25 cellular contexts compared by ENCODE assay signal in the genomic region with DNA sequence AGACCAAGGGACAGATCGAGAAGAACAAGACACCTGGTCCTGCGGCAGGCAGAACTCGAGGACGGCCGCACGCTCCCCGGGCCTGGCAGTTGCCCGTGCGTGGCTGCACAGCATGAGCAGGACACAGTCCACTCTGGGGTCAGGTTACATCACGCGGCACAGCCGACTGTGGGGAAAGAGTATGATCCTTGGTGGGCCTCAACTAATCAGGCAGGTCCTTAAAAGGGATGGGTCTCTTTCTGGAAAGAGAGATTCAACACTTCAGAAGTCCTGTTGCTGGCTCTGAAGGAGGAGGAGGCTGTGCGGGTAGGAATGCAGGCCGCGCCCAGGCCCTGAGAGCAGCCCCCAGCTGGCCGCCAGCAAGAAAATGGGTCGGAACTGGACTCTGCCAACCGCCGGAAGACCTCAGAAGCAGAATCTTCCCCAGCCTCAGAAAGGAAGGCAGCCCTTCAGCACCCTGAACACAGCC. TPM values are rescaled to one million over a fixed set of nuclear protein-coding genes. Genes with fewer than 3 reads are reported as not detected.
DNase-seq lines count a peak whose midpoint lies in the region; ATAC-seq, FAIRE-seq and TF ChIP-seq lines count a peak whose summit lies in the region.
"Had no signal": no experiment of that assay in that cellular context is flagged by ENCODE, and none has a peak within 500 bp of the region (broad histone marks: within the 10 kb centered on the region; RNA-seq: fewer than 3 reads in every experiment).

No MANE protein-coding gene starts in this region.

- FAIRE-seq in GM19239 (lab: Jason Lieb, UNC): no peak

- H3K4me3 Mint-ChIP-seq in CD8-positive, alpha-beta memory T cell: no peak overlapping the region
- H3K4me3 Mint-ChIP-seq in activated naive CD8-positive, alpha-beta T cell treated with anti-CD3 and anti-CD28 coated beads for 36 hours: no peak overlapping the region
- H3K4me3 Mint-ChIP-seq: activated CD8-positive, alpha-beta T cell treated with anti-CD3 and anti-CD28 coated beads for 36 hours; central memory CD8-positive, alpha-beta T cell had no signal

- H3K36me3 Mint-ChIP-seq in CD8-positive, alpha-beta memory T cell: peaks cover 8 to 81% (median 27%) of the 10 kb centered on the region in 3 donors
- H3K36me3 Mint-ChIP-seq in activated naive CD8-positive, alpha-beta T cell treated with anti-CD3 and anti-CD28 coated beads for 36 hours: peaks cover 20% of the 10 kb centered on the region

- H4K12ac ChIP-seq in trophoblast cell (ENCODE audit: low read depth, low read length): no peak overlapping the region

- POLR2A ChIA-PET in CD8-positive, alpha-beta memory T cell (lab: Charles Lee): no interaction called here

- no peaks in the 10 kb centered on the region for H3K9me3 ChIP-seq in CD8-positive, alpha-beta memory T cell (ENCODE audit: low read length)
- H3K9me3 ChIP-seq in RWPE2 (ENCODE audit: severe bottlenecking) (no peaks in the 10 kb centered on the region), trophoblast cell (ENCODE audit: insufficient read depth, low read depth, low read length) (peaks cover 3% of the 10 kb centered on the region)
- H3K9me3 ChIP-seq: SJSA1 had no signal

- CTCF ChIA-PET in CD8-positive, alpha-beta memory T cell (lab: Charles Lee): no interaction called here

- H2AFZ ChIP-seq in trophoblast cell (ENCODE audit: insufficient read depth, low read length, poor library complexity): no peak overlapping the region

- no peaks in the 10 kb centered on the region for H3K79me2 ChIP-seq in trophoblast cell (ENCODE audit: control insufficient read depth, insufficient read depth, low read length, poor library complexity)

- TF ChIP-seq CTCF in RWPE2 (IDR thresholded peaks at IDR 0.05; ENCODE audit: poor library complexity, severe bottlenecking): no peak
- no peak for TF ChIP-seq CTCF in foreskin keratinocyte (conservative IDR thresholded peaks at IDR 0.05)

- H3K79me1 ChIP-seq in trophoblast cell (ENCODE audit: low read length): peaks cover 18% of the 10 kb centered on the region

- H2BK5ac ChIP-seq in trophoblast cell (ENCODE audit: low read depth, low read length, poor library complexity): peak overlapping the region; percentile 0

- H3K27ac Mint-ChIP-seq in CD8-positive, alpha-beta memory T cell: no peak overlapping the region
- H3K27ac Mint-ChIP-seq in activated naive CD8-positive, alpha-beta T cell treated with anti-CD3 and anti-CD28 coated beads for 36 hours: no peak overlapping the region
- H3K27ac Mint-ChIP-seq: activated CD8-positive, alpha-beta T cell treated with anti-CD3 and anti-CD28 coated beads for 36 hours had no signal

- H3K4me3 ChIP-seq in CD8-positive, alpha-beta memory T cell (ENCODE audit: low read length): no peak overlapping the region
- no peak overlapping the region for H3K4me3 ChIP-seq in RWPE2 (ENCODE audit: severe bottlenecking)
- H3K4me3 ChIP-seq in trophoblast cell (ENCODE audit: low read depth, low read length): peak overlapping the region; percentile 3
- H3K4me3 ChIP-seq: SJSA1 had no signal

- no peaks in the 10 kb centered on the region for H3K27me3 ChIP-seq in CD8-positive, alpha-beta memory T cell (ENCODE audit: insufficient read depth, low read length, poor library complexity, severe bottlenecking)
- no peaks in the 10 kb centered on the region for H3K27me3 ChIP-seq in RWPE2 (ENCODE audit: insufficient read depth, poor library complexity, severe bottlenecking)
- H3K27me3 ChIP-seq in foreskin keratinocyte: no peaks in the 10 kb centered on the region
- H3K27me3 ChIP-seq in trophoblast cell (ENCODE audit: insufficient read depth, low read length): no peaks in the 10 kb centered on the region
- H3K27me3 ChIP-seq: SJSA1 had no signal

- H4K91ac ChIP-seq in trophoblast cell (ENCODE audit: low read depth, low read length): peak overlapping the region; percentile 59

- no peak overlapping the region for H4K8ac ChIP-seq in trophoblast cell (ENCODE audit: low read depth, low read length)

- no peaks in the 10 kb centered on the region for H3K9me3 Mint-ChIP-seq in CD8-positive, alpha-beta memory T cell
- H3K9me3 Mint-ChIP-seq in activated naive CD8-positive, alpha-beta T cell treated with anti-CD3 and anti-CD28 coated beads for 36 hours: no peaks in the 10 kb centered on the region
- H3K9me3 Mint-ChIP-seq: activated CD8-positive, alpha-beta T cell treated with anti-CD3 and anti-CD28 coated beads for 36 hours; central memory CD8-positive, alpha-beta T cell had no signal

- DNase-seq in CD8-positive, alpha-beta memory T cell: no peak
- DNase-seq in RWPE2 (ENCODE audit: low spot score) (peak; percentile 43), foreskin keratinocyte (no peak), trophoblast cell (peak in 1 of 2 donors; percentile 53), GM19239 (ENCODE audit: insufficient read length, low spot score) (no peak), superior temporal gyrus (ENCODE audit: extremely low spot score) (no peak)
- DNase-seq in activated naive CD8-positive, alpha-beta T cell treated with anti-CD3 and anti-CD28 coated beads for 36 hours: no peak
- DNase-seq: ACHN; activated CD4-positive, CD25-positive, alpha-beta regulatory T cell; activated CD8-positive, alpha-beta T cell treated with anti-CD3 and anti-CD28 coated beads for 36 hours; activated naive CD4-positive, alpha-beta T cell; activated T-cell treated with anti-CD3 and anti-CD28 coated beads, Interleukin-2, amount 50 U/mL, for 1 hour; amygdala; DMS153; GF-D8; left cardiac atrium; NCI-H1694 treated with DMSO at 0.1 percent for 48 hours; NCI-H774; T-helper 2 cell had no signal

- peaks cover 0 to 5% (median 0%) of the 10 kb centered on the region in 3 donors for H3K4me1 Mint-ChIP-seq in CD8-positive, alpha-beta memory T cell
- no peaks in the 10 kb centered on the region for H3K4me1 Mint-ChIP-seq in activated naive CD8-positive, alpha-beta T cell treated with anti-CD3 and anti-CD28 coated beads for 36 hours

- H2BK120ac ChIP-seq in trophoblast cell (ENCODE audit: insufficient read depth, low read length, poor library complexity): peak overlapping the region; percentile 30

- peak overlapping the region; percentile 69 for H3K27ac ChIP-seq in CD8-positive, alpha-beta memory T cell (ENCODE audit: low read depth, low read length)
- H3K27ac ChIP-seq in RWPE2 (ENCODE audit: poor library complexity, severe bottlenecking) (no peak overlapping the region), foreskin keratinocyte (peak overlapping the region; percentile 92), trophoblast cell (ENCODE audit: low read depth, low read length) (no peak overlapping the region)
- H3K27ac ChIP-seq: C4-2B, KMS-11, SJSA1 had no signal

- H3K23ac ChIP-seq in trophoblast cell (ENCODE audit: low read length): no peak overlapping the region

- peak overlapping the region; percentile 50 for H3K18ac ChIP-seq in trophoblast cell (ENCODE audit: low read length)

- no peaks in the 10 kb centered on the region for H3K27me3 Mint-ChIP-seq in CD8-positive, alpha-beta memory T cell
- H3K27me3 Mint-ChIP-seq in activated naive CD8-positive, alpha-beta T cell treated with anti-CD3 and anti-CD28 coated beads for 36 hours: no peaks in the 10 kb centered on the region
- H3K27me3 Mint-ChIP-seq: activated CD8-positive, alpha-beta T cell treated with anti-CD3 and anti-CD28 coated beads for 36 hours; central memory CD8-positive, alpha-beta T cell had no signal

- ATAC-seq in RWPE2 (ENCODE audit: low read depth) (no peak), foreskin keratinocyte (no peak), HG03097 (IDR thresholded peaks at IDR 0.05; ENCODE audit: low FRiP score, unreplicated experiment) (no peak)
- ATAC-seq: activated CD8-positive, alpha-beta T cell treated with anti-CD3 and anti-CD28 coated beads for 36 hours; esophagus mucosa had no signal

- whole genome bisulfite sequencing in trophoblast cell (ENCODE audit: extremely low coverage, insufficient coverage, insufficient read length): no CpG with 5 or more reads among the region's 19 CpGs

- peaks cover 19% of the 10 kb centered on the region for H3K36me3 ChIP-seq in CD8-positive, alpha-beta memory T cell (ENCODE audit: insufficient read depth, low read length)
- H3K36me3 ChIP-seq in RWPE2 (ENCODE audit: low read depth): peaks cover 67% of the 10 kb centered on the region
- peaks cover 41 to 48% of the 10 kb centered on the region in 2 experiments for H3K36me3 ChIP-seq in trophoblast cell (ENCODE audit: control insufficient read depth in 1 of 2, insufficient read depth in 2 of 2, low read length in 2 of 2)

- H3K4ac ChIP-seq in trophoblast cell (ENCODE audit: low read depth, low read length): no peak overlapping the region

- H2BK12ac ChIP-seq in trophoblast cell (ENCODE audit: low read length): peak overlapping the region; percentile 12

- H2AK5ac ChIP-seq in trophoblast cell (ENCODE audit: low read length): peak overlapping the region; percentile 21

- H3K14ac ChIP-seq in trophoblast cell (ENCODE audit: low read length): peak overlapping the region; percentile 12

- peak overlapping the region; percentile 14 for H3K4me2 ChIP-seq in trophoblast cell (ENCODE audit: low read length)
- H3K4me2 ChIP-seq: KMS-11 had no signal

- no peaks in the 10 kb centered on the region for H3K4me1 ChIP-seq in CD8-positive, alpha-beta memory T cell (ENCODE audit: insufficient read depth, low read length)
- H3K4me1 ChIP-seq in RWPE2 (ENCODE audit: insufficient read depth, poor library complexity, severe bottlenecking) (peaks cover 24% of the 10 kb centered on the region), foreskin keratinocyte (peaks cover 25% of the 10 kb centered on the region), trophoblast cell (ENCODE audit: control insufficient read depth in 1 of 2, insufficient read depth in 2 of 2, low read length in 2 of 2) (peaks cover 37 to 39% of the 10 kb centered on the region in 2 experiments)
- H3K4me1 ChIP-seq: SJSA1 had no signal

- H3K9ac ChIP-seq in trophoblast cell (ENCODE audit: low read length): no peak overlapping the region
- H3K9ac ChIP-seq: KMS-11 had no signal

RNA-seq across cellular contexts. Expression of a gene that starts 11.5 kb away (rescaled TPM):
- 10 to 100 TPM; 36.3 to 38.1 TPM for total RNA-seq in CD8-positive, alpha-beta memory T cell
- 27.1 TPM for polyA plus RNA-seq in CD8-positive, alpha-beta memory T cell
- total RNA-seq in foreskin keratinocyte: 58.0 and 58.8 TPM in 2 replicates
- 56.9 and 58.6 TPM in 2 replicates for polyA plus RNA-seq in foreskin keratinocyte
- 40.1 and 42.3 TPM in 2 replicates for polyA plus RNA-seq in trophoblast cell (2013)
- 10 to 100 TPM; 30.0 to 32.6 TPM for total RNA-seq in activated naive CD8-positive, alpha-beta T cell treated with anti-CD3 and anti-CD28 coated beads for 36 hours

RNA-seq across cellular contexts. Expression of a gene that starts 42.4 kb away (rescaled TPM):
- total RNA-seq in CD8-positive, alpha-beta memory T cell: 10 to 100 TPM; 30.4 to 33.7 TPM
- polyA plus RNA-seq in CD8-positive, alpha-beta memory T cell: 2.2 TPM
- 17.5 and 20.1 TPM in 2 replicates for total RNA-seq in foreskin keratinocyte
- 3.5 and 4.4 TPM in 2 replicates for polyA plus RNA-seq in foreskin keratinocyte
- polyA plus RNA-seq in trophoblast cell (2013): 19.7 and 20.9 TPM in 2 replicates
- 10 to 100 TPM; 19.9 to 21.8 TPM for total RNA-seq in activated naive CD8-positive, alpha-beta T cell treated with anti-CD3 and anti-CD28 coated beads for 36 hours

Comparison
In these comparisons a context has a peak if more than half of its experiments do, and no peak if none do; other contexts are left out.
1. H3K27ac ChIP-seq: peak in CD8-positive, alpha-beta memory T cell (single experiment) and foreskin keratinocyte (single experiment); none in RWPE2 (single experiment) and trophoblast cell (single experiment).